1 cellular context compared by ENCODE assay signal in genomic region chr7:24714676-24715010, GRCh38.
TF ChIP-seq lines count a peak whose summit lies in the region.

No MANE protein-coding gene starts in this region.

TF ChIP-seq in GM12878, 131 proteins besides CTCF, POLR2A, EP300 and RAD21:
- TF ChIP-seq FOS (IDR thresholded peaks at IDR 0.05; ENCODE audit: borderline replicate concordance, extremely low read depth, insufficient read length) = no peak
- no peak for TF ChIP-seq TCF12 (IDR thresholded peaks at IDR 0.05; ENCODE audit: low read depth, low read length)
- no peak for TF ChIP-seq FOXM1 (IDR thresholded peaks at IDR 0.05; ENCODE audit: low read depth, low read length)
- TF ChIP-seq ELK1 (IDR thresholded peaks at IDR 0.05; ENCODE audit: low read depth, low read length) = no peak
- TF ChIP-seq PAX5 (IDR thresholded peaks at IDR 0.05; ENCODE audit: borderline replicate concordance, low read depth, low read length) = no peak
- TF ChIP-seq CUX1 (IDR thresholded peaks at IDR 0.05; ENCODE audit: insufficient replicate concordance, low read depth, low read length) = no peak
- TF ChIP-seq HDAC6 (IDR thresholded peaks at IDR 0.05; ENCODE audit: unreplicated experiment) = no peak
- no peak for TF ChIP-seq POLR2AphosphoS2 (IDR thresholded peaks at IDR 0.05; ENCODE audit: low read depth, low read length)
- no peak for TF ChIP-seq TCF3 (IDR thresholded peaks at IDR 0.05; ENCODE audit: borderline replicate concordance, insufficient read depth, low read depth, low read length)
- TF ChIP-seq TAF1 (IDR thresholded peaks at IDR 0.05; ENCODE audit: borderline replicate concordance, low read depth, low read length) = no peak
TF ChIP-seq in GM12878: peak in this region for 0.
